31 cellular contexts compared by ENCODE assay signal in genomic region chr12:93333828-93334227, GRCh38.
"Had no signal": no experiment of that assay in that cellular context is flagged by ENCODE, and none has a peak within 500 bp of the region (broad histone marks: within the 10 kb centered on the region; RNA-seq: fewer than 3 reads in every experiment).

No MANE protein-coding gene starts in this region.

- DNase-seq: hypothalamus; immature natural killer cell; kidney; left colon; left lung; lower lobe of right lung; mammary epithelial cell; mesenchymal stem cell; naive B cell; natural killer cell; nephron progenitor cell; occipital lobe; right lobe of liver; stimulated activated CD4-positive, alpha-beta T cell treated with anti-CD3 and anti-CD28 coated beads, Interleukin-1b, Interleukin-23, amount 100 ng/mL, for 48 hours; stimulated activated CD4-positive, alpha-beta T cell treated with anti-CD3 and anti-CD28 coated beads, Interleukin-2, amount 100 ng/mL, for 48 hours; stimulated activated CD4-positive, alpha-beta T cell treated with anti-CD3 and anti-CD28 coated beads, Interleukin-4, amount 100 ng/mL, for 4 hours; stimulated activated CD8-positive, alpha-beta memory T cell treated with anti-CD3 and anti-CD28 coated beads, Interleukin-4, amount 100 ng/mL, for 48 hours; stimulated activated naive CD8-positive, alpha-beta T cell treated with anti-CD3 and anti-CD28 coated beads, Interleukin-15, Interleukin-2, amounts not matched to agents 100 U/mL and 50 U/mL, for 24 hours; stomach; testis; thyroid gland; transverse colon; upper lobe of left lung had no signal

- H3K4me3 Mint-ChIP-seq: immature natural killer cell; mesothelial cell of epicardium; naive B cell; natural killer cell; nephron progenitor cell; neural progenitor cell; stimulated activated memory B cell treated with anti-CD40 and anti-IgM and Interleukin-4, amounts not matched to agents 10 μg/mL and 1 μg/mL and 100 μg/mL, for 72 hours had no signal

- H3K27me3 Mint-ChIP-seq: stimulated activated memory B cell treated with anti-CD40 and anti-IgM and Interleukin-4, amounts not matched to agents 10 μg/mL and 1 μg/mL and 100 μg/mL, for 72 hours had no signal

- H3K4me1 ChIP-seq: left lung, lower lobe of right lung, parathyroid adenoma, right lobe of liver, stomach, testis, thyroid gland, transverse colon, upper lobe of left lung, vagina had no signal

- H3K9me3 ChIP-seq: left lung, lower lobe of right lung, neutrophil, right atrium auricular region, right lobe of liver, stomach, testis, thyroid gland, transverse colon, upper lobe of left lung, vagina had no signal

- ATAC-seq: left colon; left lung; lower lobe of right lung; natural killer cell; right lobe of liver; stimulated activated memory B cell treated with anti-CD40 and anti-IgM and Interleukin-4, amounts not matched to agents 10 μg/mL and 1 μg/mL and 100 μg/mL, for 72 hours; stimulated activated naive CD8-positive, alpha-beta T cell treated with anti-CD3 and anti-CD28 coated beads, Interleukin-15, Interleukin-2, amounts not matched to agents 100 U/mL and 50 U/mL, for 24 hours had no signal

- H3K27ac Mint-ChIP-seq: immature natural killer cell; mesothelial cell of epicardium; natural killer cell; nephron progenitor cell; neural progenitor cell; stimulated activated memory B cell treated with anti-CD40 and anti-IgM and Interleukin-4, amounts not matched to agents 10 μg/mL and 1 μg/mL and 100 μg/mL, for 72 hours had no signal

- H3K36me3 ChIP-seq: left lung, lower lobe of right lung, neural progenitor cell, neutrophil, right atrium auricular region, right lobe of liver, stomach, thyroid gland, transverse colon, upper lobe of left lung, vagina had no signal

- H3K27ac ChIP-seq: left lung, lower lobe of right lung, neural progenitor cell, neutrophil, parathyroid adenoma, right atrium auricular region, right lobe of liver, stomach, testis, thyroid gland, transverse colon, upper lobe of left lung, vagina had no signal

- H3K4me3 ChIP-seq: left lung, lower lobe of right lung, neural progenitor cell, right atrium auricular region, right lobe of liver, smooth muscle cell, stomach, testis, thyroid gland, transverse colon, upper lobe of left lung, vagina had no signal

- H3K4me1 Mint-ChIP-seq: immature natural killer cell; naive B cell; natural killer cell; stimulated activated memory B cell treated with anti-CD40 and anti-IgM and Interleukin-4, amounts not matched to agents 10 μg/mL and 1 μg/mL and 100 μg/mL, for 72 hours had no signal

- H3K9me3 Mint-ChIP-seq: immature natural killer cell; mesothelial cell of epicardium; naive B cell; natural killer cell; nephron progenitor cell; neural progenitor cell; stimulated activated memory B cell treated with anti-CD40 and anti-IgM and Interleukin-4, amounts not matched to agents 10 μg/mL and 1 μg/mL and 100 μg/mL, for 72 hours had no signal

- H3K36me3 Mint-ChIP-seq: immature natural killer cell; mesothelial cell of epicardium; naive B cell; natural killer cell; neural progenitor cell; stimulated activated memory B cell treated with anti-CD40 and anti-IgM and Interleukin-4, amounts not matched to agents 10 μg/mL and 1 μg/mL and 100 μg/mL, for 72 hours had no signal

- H3K27me3 ChIP-seq: left lung, neural progenitor cell, neutrophil, right atrium auricular region, right lobe of liver, stomach, testis, thyroid gland, transverse colon, upper lobe of left lung, vagina had no signal
